Comparison of ENCODE assay signal across 29 cellular contexts in genomic region chr2:186423481-186423880, GRCh38.
"Had no signal": no experiment of that assay in that cellular context is flagged by ENCODE, and none has a peak within 500 bp of the region (broad histone marks: within the 10 kb centered on the region; RNA-seq: fewer than 3 reads in every experiment).

No MANE protein-coding gene starts in this region.

- H3K36me3 ChIP-seq: left ventricle myocardium inferior, pancreas, right atrium auricular region, right lobe of liver, suprapubic skin, thoracic aorta, tibial artery, upper lobe of right lung had no signal

- H3K27me3 Mint-ChIP-seq: memory B cell; naive thymus-derived CD8-positive, alpha-beta T cell; stimulated activated memory B cell treated with anti-CD40 and anti-IgM and Interleukin-4, amounts not matched to agents 10 μg/mL and 1 μg/mL and 100 μg/mL, for 72 hours had no signal

- H3K4me1 Mint-ChIP-seq: nephron, neural crest cell had no signal

- H3K4me3 ChIP-seq: left ventricle myocardium inferior, lung, pancreas, right atrium auricular region, right lobe of liver, smooth muscle cell, suprapubic skin, thoracic aorta, tibial artery, upper lobe of right lung had no signal

- FAIRE-seq: islet of Langerhans, kidney, pancreas, urothelium cell line had no signal

- H3K9me3 Mint-ChIP-seq: immature natural killer cell; memory B cell; naive thymus-derived CD8-positive, alpha-beta T cell; nephron; neural crest cell; stimulated activated memory B cell treated with anti-CD40 and anti-IgM and Interleukin-4, amounts not matched to agents 10 μg/mL and 1 μg/mL and 100 μg/mL, for 72 hours had no signal

- H3K27ac ChIP-seq: left ventricle myocardium inferior, pancreas, right atrium auricular region, right lobe of liver, suprapubic skin, thoracic aorta, tibial artery, upper lobe of right lung had no signal

- H3K4me3 Mint-ChIP-seq: immature natural killer cell; memory B cell; naive thymus-derived CD8-positive, alpha-beta T cell; nephron; neural crest cell; stimulated activated memory B cell treated with anti-CD40 and anti-IgM and Interleukin-4, amounts not matched to agents 10 μg/mL and 1 μg/mL and 100 μg/mL, for 72 hours had no signal

- H3K27me3 ChIP-seq: pancreas, right atrium auricular region, right lobe of liver, suprapubic skin, tibial artery, upper lobe of right lung had no signal

- H3K9me3 ChIP-seq: left ventricle myocardium inferior, pancreas, right atrium auricular region, right lobe of liver, suprapubic skin, thoracic aorta, tibial artery, upper lobe of right lung had no signal

- H3K4me2 ChIP-seq: smooth muscle cell had no signal

- DNase-seq: hypothalamus; immature natural killer cell; kidney; left ventricle myocardium inferior; midbrain; naive thymus-derived CD8-positive, alpha-beta T cell; nucleus accumbens; pancreas; posterior cingulate gyrus; right lobe of liver; stimulated activated CD4-positive, alpha-beta T cell treated with anti-CD3 and anti-CD28 coated beads, Interleukin-1b, Interleukin-23, amount 100 ng/mL, for 48 hours; stimulated activated CD4-positive, alpha-beta T cell treated with anti-CD3 and anti-CD28 coated beads, Interleukin-2, amount 100 ng/mL, for 48 hours; stimulated activated CD4-positive, alpha-beta T cell treated with anti-CD3 and anti-CD28 coated beads, Interleukin-4, amount 100 ng/mL, for 4 hours; stimulated activated CD8-positive, alpha-beta memory T cell treated with anti-CD3 and anti-CD28 coated beads, Interleukin-4, amount 100 ng/mL, for 48 hours; stimulated activated naive CD4-positive, alpha-beta T cell treated with Interleukin-2 at 50 U/mL for 16 hours; tibial artery; trophoblast cell; upper lobe of right lung had no signal

- H3K27ac Mint-ChIP-seq: immature natural killer cell; memory B cell; stimulated activated memory B cell treated with anti-CD40 and anti-IgM and Interleukin-4, amounts not matched to agents 10 μg/mL and 1 μg/mL and 100 μg/mL, for 72 hours had no signal

- H3K4me1 ChIP-seq: left ventricle myocardium inferior, right atrium auricular region, upper lobe of right lung had no signal
